Comparison of ENCODE assay signal across 15 cellular contexts in genomic region chr3:94009612-94010011, GRCh38.
DNase-seq lines count a peak whose midpoint lies in the region; ATAC-seq and TF ChIP-seq lines count a peak whose summit lies in the region.
"Had no signal": no experiment of that assay in that cellular context is flagged by ENCODE, and none has a peak within 500 bp of the region (broad histone marks: within the 10 kb centered on the region; RNA-seq: fewer than 3 reads in every experiment).

No MANE protein-coding gene starts in this region.

- ATAC-seq in GM19463 (IDR thresholded peaks at IDR 0.05; ENCODE audit: unreplicated experiment): no peak
- ATAC-seq in HG02759 (IDR thresholded peaks at IDR 0.05; ENCODE audit: unreplicated experiment): no peak

- peak; percentile 4 for DNase-seq in NCI-H1105 treated with DMSO at 0.1 percent for 48 hours (lab: John Stamatoyannopoulos, UW)
- no peak for DNase-seq in NCI-H1105 (lab: John Stamatoyannopoulos, UW)
- peak; percentile 77 for DNase-seq in COR-L47 (lab: John Stamatoyannopoulos, UW)
- DNase-seq in NCI-H748 (lab: John Stamatoyannopoulos, UW; ENCODE audit: unreplicated experiment): peak; percentile 70
- DNase-seq in SHP77 treated with DMSO at 0.1 percent for 48 hours (lab: John Stamatoyannopoulos, UW): peak; percentile 33
- DNase-seq in erythroblast (lab: John Stamatoyannopoulos, UW): no peak
- DNase-seq: DMS 273 treated with DMSO at 0.1 percent for 48 hours, DND-41, GM23248, IMR-90, NCI-H1436 treated with DMSO at 0.1 percent for 48 hours, NCI-H2081 treated with DMSO at 0.1 percent for 48 hours, NCI-H774 had no signal

- no peak for TF ChIP-seq POLR2A in erythroblast (IDR thresholded peaks at IDR 0.05; ENCODE audit: low read length)

Comparison
In these comparisons a context has a peak if more than half of its experiments do, and no peak if none do; other contexts are left out.
1. DNase-seq: peak in NCI-H1105 treated with DMSO at 0.1 percent for 48 hours (single experiment), COR-L47 (single experiment), NCI-H748 (single experiment) and SHP77 treated with DMSO at 0.1 percent for 48 hours (single experiment); none in NCI-H1105 (single experiment) and erythroblast (0 of 2).